ENCODE assay signal across 10 cellular contexts in the genomic region with DNA sequence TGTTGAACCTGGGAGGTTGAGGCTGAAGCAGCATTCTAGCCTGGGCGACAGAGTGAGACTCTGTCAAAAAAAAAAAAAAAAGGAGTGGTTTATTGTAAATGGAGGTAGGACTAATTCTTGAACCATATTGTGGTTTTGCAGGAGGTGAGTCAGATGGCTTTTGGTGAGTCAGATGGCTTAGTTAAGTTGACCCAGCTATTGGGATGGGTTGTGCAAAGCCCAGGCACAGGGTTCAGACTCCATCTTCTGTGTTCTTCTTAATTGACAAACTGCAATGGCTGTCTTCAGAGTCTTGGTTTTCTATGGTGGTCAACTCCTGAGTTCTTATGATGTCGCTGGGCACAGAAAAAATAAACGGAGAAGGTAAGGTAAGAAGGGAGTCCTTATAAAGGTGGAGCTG.
DNase-seq lines count a peak whose midpoint lies in the region; ATAC-seq and TF ChIP-seq lines count a peak whose summit lies in the region.
"Had no signal": no experiment of that assay in that cellular context is flagged by ENCODE, and none has a peak within 500 bp of the region (broad histone marks: within the 10 kb centered on the region; RNA-seq: fewer than 3 reads in every experiment).

No MANE protein-coding gene starts in this region.

- peaks cover 13% of the 10 kb centered on the region for H3K27me3 Mint-ChIP-seq in activated naive CD8-positive, alpha-beta T cell treated with anti-CD3 and anti-CD28 coated beads, Interleukin-2, amount 50 U/mL, for 24 hours

- intact Hi-C loops in cardiac septum (cut with DNase I): no loop called here

- H3K36me3 ChIP-seq in WERI-Rb-1: no peaks in the 10 kb centered on the region

- peak overlapping the region; percentile 23 for H3K27ac Mint-ChIP-seq in activated naive CD8-positive, alpha-beta T cell treated with anti-CD3 and anti-CD28 coated beads, Interleukin-2, amount 50 U/mL, for 24 hours
- H3K27ac Mint-ChIP-seq: naive B cell had no signal

- H3K36me3 Mint-ChIP-seq in activated naive CD8-positive, alpha-beta T cell treated with anti-CD3 and anti-CD28 coated beads, Interleukin-2, amount 50 U/mL, for 24 hours (ENCODE audit: low read depth): no peaks in the 10 kb centered on the region
- H3K36me3 Mint-ChIP-seq: naive B cell had no signal

- no peaks in the 10 kb centered on the region for H3K9me3 ChIP-seq in WERI-Rb-1 (ENCODE audit: severe bottlenecking)

- TF ChIP-seq CTCF in WERI-Rb-1 (IDR thresholded peaks at IDR 0.05; ENCODE audit: low read depth, low read length): no peak

- H3K27ac ChIP-seq in WERI-Rb-1: no peak overlapping the region
- H3K27ac ChIP-seq: hepatocyte had no signal

- ATAC-seq in activated naive CD8-positive, alpha-beta T cell treated with anti-CD3 and anti-CD28 coated beads, Interleukin-2, amount 50 U/mL, for 24 hours: peak; percentile 84

- no peaks in the 10 kb centered on the region for H3K9me3 Mint-ChIP-seq in activated naive CD8-positive, alpha-beta T cell treated with anti-CD3 and anti-CD28 coated beads, Interleukin-2, amount 50 U/mL, for 24 hours

- no peak overlapping the region for H3K4me3 ChIP-seq in WERI-Rb-1 (ENCODE audit: low read depth, low read length)
- H3K4me3 ChIP-seq: hepatocyte had no signal

- DNase-seq in GM04503 (ENCODE audit: low read depth): peak; percentile 76
- peak; percentile 61 for DNase-seq in LoVo (ENCODE audit: low spot score)
- DNase-seq in activated naive CD8-positive, alpha-beta T cell treated with anti-CD3 and anti-CD28 coated beads, Interleukin-2, amount 50 U/mL, for 24 hours: no peak
- peak; percentile 81 for DNase-seq in kidney glomerular epithelial cell (lab: John Stamatoyannopoulos, UW)
- no peak for DNase-seq in WERI-Rb-1
- no peak for DNase-seq in cardiac septum (ENCODE audit: low spot score)
- no peak for DNase-seq in NCI-H1930 (lab: John Stamatoyannopoulos, UW)
- DNase-seq: naive B cell, NCI-H2227 treated with DMSO at 0.1 percent for 48 hours had no signal

- peaks cover 2% of the 10 kb centered on the region for H3K4me1 Mint-ChIP-seq in activated naive CD8-positive, alpha-beta T cell treated with anti-CD3 and anti-CD28 coated beads, Interleukin-2, amount 50 U/mL, for 24 hours
- H3K4me1 Mint-ChIP-seq: naive B cell had no signal

- no peak overlapping the region for H3K4me3 Mint-ChIP-seq in activated naive CD8-positive, alpha-beta T cell treated with anti-CD3 and anti-CD28 coated beads, Interleukin-2, amount 50 U/mL, for 24 hours
- H3K4me3 Mint-ChIP-seq: naive B cell had no signal

- no peaks in the 10 kb centered on the region for H3K27me3 ChIP-seq in WERI-Rb-1 (ENCODE audit: insufficient read depth, low read depth, severe bottlenecking)
- H3K27me3 ChIP-seq: hepatocyte had no signal

Comparison
In these comparisons a context has a peak if more than half of its experiments do, and no peak if none do; other contexts are left out.
1. DNase-seq: peak in GM04503 (single experiment), LoVo (single experiment) and kidney glomerular epithelial cell (single experiment); none in activated naive CD8-positive, alpha-beta T cell treated with anti-CD3 and anti-CD28 coated beads, Interleukin-2, amount 50 U/mL, for 24 hours (single experiment), WERI-Rb-1 (single experiment), cardiac septum (single experiment) and NCI-H1930 (0 of 2).